In genomic region chr10:75234017-75234682, GRCh38 we compare ENCODE assay signal across 8 cellular contexts. TPM values are rescaled to one million over a fixed set of nuclear protein-coding genes. Genes with fewer than 3 reads are reported as not detected.
DNase-seq lines count a peak whose midpoint lies in the region; ATAC-seq and TF ChIP-seq lines count a peak whose summit lies in the region.

No MANE protein-coding gene starts in this region.

- H2BK5ac ChIP-seq in neuronal stem cell (ENCODE audit: low read length) = peak overlapping the region; percentile 77

- H3K27me3 ChIP-seq in KMS-11 (ENCODE audit: insufficient read depth, low read depth) (no peaks in the 10 kb centered on the region), neuronal stem cell (ENCODE audit: control insufficient read depth in 3 of 3, insufficient read depth in 3 of 3, low read depth in 1 of 3, low read length in 3 of 3) (peaks cover 0 to 5% (median 0%) of the 10 kb centered on the region in 3 experiments), stomach smooth muscle (ENCODE audit: control insufficient read depth in 1 of 2, insufficient read depth in 2 of 2, low read length in 2 of 2) (no peaks in the 10 kb centered on the region)

- no peaks in the 10 kb centered on the region for H3K79me1 ChIP-seq in neuronal stem cell (ENCODE audit: low read depth, low read length)

- H3K9me3 ChIP-seq in neuronal stem cell (replicated peaks in 1 of 2; ENCODE audit: control insufficient read depth in 2 of 2, insufficient read depth in 1 of 2, low read depth in 1 of 2, low read length in 2 of 2) (no peaks in the 10 kb centered on the region), stomach smooth muscle (ENCODE audit: control insufficient read depth in 2 of 2, low read length in 2 of 2) (no peaks in the 10 kb centered on the region)

- TF ChIP-seq CTCF in KMS-11 (conservative IDR thresholded peaks at IDR 0.05; ENCODE audit: low read depth, low read length) (no peak), foreskin fibroblast (IDR thresholded peaks at IDR 0.05; ENCODE audit: low read depth, low read length) (no peak)

- H2BK12ac ChIP-seq in neuronal stem cell (ENCODE audit: low read length) = peak overlapping the region; percentile 53

- H3K4me1 ChIP-seq in KMS-11 (ENCODE audit: low read depth, poor library complexity, severe bottlenecking) (peaks cover 35% of the 10 kb centered on the region), neuronal stem cell (ENCODE audit: control insufficient read depth in 2 of 2, insufficient read depth in 1 of 2, low read depth in 1 of 2, low read length in 2 of 2) (peaks cover 3 to 7% of the 10 kb centered on the region in 2 donors), stomach smooth muscle (ENCODE audit: control insufficient read depth, insufficient read depth, low read length) (peaks cover 21% of the 10 kb centered on the region)

- peak overlapping the region; percentile 41 for H2AK5ac ChIP-seq in neuronal stem cell (ENCODE audit: low read depth, low read length)

- no CpG with 5 or more reads among the region's 48 CpGs for WGBS in neuronal stem cell (ENCODE audit: extremely low coverage in 2 of 2, insufficient read length in 2 of 2, insufficient replicate concordance in 1 of 2), 2 donors

- H3K4me2 ChIP-seq in KMS-11 (peak overlapping the region; percentile 89), neuronal stem cell (ENCODE audit: insufficient read depth, low read length, poor library complexity, severe bottlenecking) (peak overlapping the region; percentile 100)

- H2AFZ ChIP-seq in KMS-11 (ENCODE audit: low read depth) (peak overlapping the region; percentile 75), neuronal stem cell (ENCODE audit: low read length) (peak overlapping the region; percentile 98)

- H4K20me1 ChIP-seq in KMS-11 (ENCODE audit: insufficient read depth) = peaks cover 3% of the 10 kb centered on the region

- peak; percentile 24 for DNase-seq in DMS 273 treated with DMSO at 0.1 percent for 48 hours (lab: John Stamatoyannopoulos, UW)
- peak; percentile 41 to 45 for DNase-seq in SHP77 (lab: John Stamatoyannopoulos, UW)
- peak; percentile 96 for DNase-seq in activated gamma-delta T cell treated with anti-CD3 and anti-CD28 coated beads, Interleukin-2, amount 50 U/mL, for 16 hours (ENCODE audit: low read depth)
- DNase-seq in foreskin fibroblast = peak; percentile 90 to 97
- peak; percentile 84 for DNase-seq in neuronal stem cell (ENCODE audit: low spot score)

- H2BK120ac ChIP-seq in neuronal stem cell (ENCODE audit: low read depth, low read length) = peak overlapping the region; percentile 75

- peak overlapping the region; percentile 62 for H2BK15ac ChIP-seq in neuronal stem cell (ENCODE audit: low read length)

- peak overlapping the region; percentile 94 for H3K18ac ChIP-seq in neuronal stem cell (ENCODE audit: low read length)

- no peak overlapping the region for H3K4me3 ChIP-seq in KMS-11 (IDR thresholded peaks at IDR 0.05; ENCODE audit: insufficient read depth, low read depth, low read length)
- peak overlapping the region; percentile 64 to 70 for H3K4me3 ChIP-seq in foreskin fibroblast (ENCODE audit: low read depth in 1 of 2, low read length in 2 of 2)
- H3K4me3 ChIP-seq in neuronal stem cell (ENCODE audit: low read length in 2 of 2) = peak overlapping the region in 1 of 2 donors; percentile 81
- H3K4me3 ChIP-seq in stomach smooth muscle (ENCODE audit: low read length in 2 of 2) = peak overlapping the region; percentile 69 to 83

- H4K8ac ChIP-seq in neuronal stem cell (ENCODE audit: low read depth, low read length) = no peak overlapping the region

- H3K36me3 ChIP-seq in KMS-11 (ENCODE audit: insufficient read depth) (peaks cover 6% of the 10 kb centered on the region; the same call in 1 of the 2 replicates), neuronal stem cell (replicated peaks in 1 of 2; ENCODE audit: control insufficient read depth in 2 of 2, insufficient read depth in 2 of 2, low read length in 2 of 2) (peaks cover 11 to 47% of the 10 kb centered on the region in 2 donors), stomach smooth muscle (ENCODE audit: control insufficient read depth in 2 of 2, insufficient read depth in 2 of 2, low read length in 2 of 2) (peaks cover 9 to 15% of the 10 kb centered on the region in 2 donors)

- H3K79me2 ChIP-seq in KMS-11 (ENCODE audit: insufficient read depth, low read depth) = no peaks in the 10 kb centered on the region; the same call in 1 of the 2 replicates

- no peak overlapping the region for H4K91ac ChIP-seq in neuronal stem cell (ENCODE audit: low read depth, low read length, poor library complexity)

- ATAC-seq in GM21717 (IDR thresholded peaks at IDR 0.05; ENCODE audit: unreplicated experiment) = peak; percentile 47

- peak overlapping the region; percentile 67 for H3K14ac ChIP-seq in neuronal stem cell (ENCODE audit: low read length)

- peak overlapping the region; percentile 92 for H3K23ac ChIP-seq in neuronal stem cell (ENCODE audit: low read depth, low read length, poor library complexity)

- H3K9ac ChIP-seq in KMS-11 (peak overlapping the region; percentile 86; the same call in 1 of the 2 replicates), neuronal stem cell (ENCODE audit: low read depth, low read length, poor library complexity) (peak overlapping the region; percentile 90), stomach smooth muscle (ENCODE audit: low read length in 2 of 2) (peak overlapping the region; percentile 51)

- H3K27ac ChIP-seq in KMS-11 = peak overlapping the region; percentile 68; the same call in 1 of the 2 replicates
- H3K27ac ChIP-seq in neuronal stem cell (replicated peaks; ENCODE audit: low read length) = peak overlapping the region; percentile 60
- peak overlapping the region; percentile 55 for H3K27ac ChIP-seq in stomach smooth muscle (ENCODE audit: low read length)

- no peak overlapping the region for H3K4ac ChIP-seq in neuronal stem cell (ENCODE audit: low read length)

RNA-seq across cellular contexts. Expression of gene COMTD1, which starts 1.6 kb away (rescaled TPM):
- 3.8 TPM for polyA plus RNA-seq in neuronal stem cell (2013, experiment 1 of 2)
- 3.8 TPM for polyA plus RNA-seq in neuronal stem cell (2013, experiment 2 of 2)

RNA-seq across cellular contexts. Expression of gene VDAC2, which starts 23.6 kb away (rescaled TPM):
- polyA plus RNA-seq in neuronal stem cell (2013, experiment 1 of 2) = 164 TPM
- polyA plus RNA-seq in neuronal stem cell (2013, experiment 2 of 2) = 167 TPM

Comparison
In these comparisons a context has a peak if more than half of its experiments do, and no peak if none do; other contexts are left out.
1. DNase-seq: peak in every context shown above with its lines; median percentile 96 in activated gamma-delta T cell treated with anti-CD3 and anti-CD28 coated beads, Interleukin-2, amount 50 U/mL, for 16 hours; 94 in foreskin fibroblast; 84 in neuronal stem cell; 43 in SHP77; 24 in DMS 273 treated with DMSO at 0.1 percent for 48 hours.